Comparison of ENCODE assay signal across 18 cellular contexts in the genomic region with DNA sequence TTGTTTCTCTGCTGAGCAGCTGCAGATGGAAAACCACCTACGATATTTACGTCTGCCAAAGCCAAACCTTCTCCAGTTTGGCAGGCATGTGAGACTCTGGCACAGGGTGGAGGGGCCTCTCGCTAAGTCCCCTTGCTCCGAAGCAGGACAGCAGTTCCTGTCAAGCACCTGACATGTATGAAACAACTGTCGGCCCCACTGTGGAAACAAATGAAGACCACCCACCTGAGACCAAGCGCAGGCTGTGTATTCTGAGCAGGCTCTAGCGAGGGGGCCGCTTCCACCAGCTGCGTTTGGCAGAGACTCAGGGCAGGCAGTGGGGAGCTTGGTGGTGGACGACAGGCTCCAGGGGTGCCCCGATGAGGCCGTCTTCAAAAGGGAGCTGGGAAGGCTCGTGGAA.
"Had no signal": no experiment of that assay in that cellular context is flagged by ENCODE, and none has a peak within 500 bp of the region (broad histone marks: within the 10 kb centered on the region; RNA-seq: fewer than 3 reads in every experiment).

No MANE protein-coding gene starts in this region.

- DNase-seq: dermis blood vessel endothelial cell; effector memory CD4-positive, alpha-beta T cell; erythroblast; kidney; midbrain; naive thymus-derived CD8-positive, alpha-beta T cell; nephron progenitor cell; pancreas; retina; right lobe of liver; small intestine; stimulated activated CD4-positive, alpha-beta T cell treated with anti-CD3 and anti-CD28 coated beads, Interleukin-15, amount 100 ng/mL, for 24 hours; stimulated activated CD4-positive, alpha-beta T cell treated with anti-CD3 and anti-CD28 coated beads, Interleukin-2, amount 100 ng/mL, for 48 hours; stimulated activated naive B cell treated with anti-CD40 and anti-IgM and Interleukin-4, amounts not matched to agents 10 μg/mL and 1 μg/mL and 100 μg/mL, for 72 hours; thyroid gland; trophoblast cell had no signal

- H3K36me3 ChIP-seq: pancreas, right lobe of liver, thyroid gland, vagina had no signal

- H3K27me3 ChIP-seq: pancreas, right lobe of liver, thyroid gland, vagina had no signal

- H3K9me3 ChIP-seq: pancreas, right lobe of liver, thyroid gland, vagina had no signal

- H3K27ac ChIP-seq: coronary artery, pancreas, right lobe of liver, thyroid gland, vagina had no signal

- H3K4me1 ChIP-seq: pancreas, right lobe of liver, thyroid gland, vagina had no signal

- H3K4me3 ChIP-seq: coronary artery, pancreas, right lobe of liver, thyroid gland, vagina had no signal
